1 cellular context compared by ENCODE assay signal in the genomic region with DNA sequence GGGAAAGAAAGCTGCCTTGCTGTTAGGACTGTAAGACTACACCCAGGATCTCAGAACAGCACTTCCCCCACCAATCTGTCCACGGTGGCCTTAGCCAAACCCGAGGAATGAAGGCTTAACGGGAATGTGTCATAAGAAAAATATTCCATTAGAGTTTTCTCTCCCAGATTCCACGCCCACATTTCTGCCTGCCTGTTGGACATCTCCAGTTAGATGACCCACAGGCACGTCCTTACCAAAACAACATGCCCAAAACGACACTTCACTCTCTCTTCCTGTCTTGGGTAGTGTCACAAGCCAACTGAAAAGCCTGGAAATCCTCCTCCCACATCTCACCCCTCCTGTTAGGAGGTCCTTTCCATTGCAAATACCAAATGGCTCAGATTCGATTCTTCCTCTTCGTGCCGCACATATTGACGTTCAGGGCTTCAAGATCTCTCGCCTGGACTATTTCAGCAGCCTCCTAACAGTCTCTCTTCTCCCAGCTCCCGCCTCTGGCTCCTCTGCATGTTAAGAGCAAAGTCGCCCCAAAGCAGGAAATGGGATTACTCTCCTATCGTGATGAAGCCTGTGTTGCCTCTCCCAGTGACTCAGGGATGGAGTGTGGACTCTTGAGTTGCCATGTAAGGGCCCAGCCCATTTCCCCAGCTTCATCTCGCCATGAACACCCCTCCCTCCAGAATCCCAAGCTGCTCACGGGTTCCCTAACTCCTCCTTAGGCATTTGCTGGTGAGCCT.
TF ChIP-seq lines count a peak whose summit lies in the region.

No MANE protein-coding gene starts in this region.

TF ChIP-seq in SK-N-SH, 30 proteins besides CTCF, POLR2A, EP300 and RAD21 (continued from another document):
- peak; percentile 19 for TF ChIP-seq CHD2 (IDR thresholded peaks at IDR 0.05; ENCODE audit: low read length, partially characterized antibody)
- TF ChIP-seq TEAD4 (IDR thresholded peaks at IDR 0.05; ENCODE audit: borderline replicate concordance, insufficient read depth) = peak; percentile 87
- TF ChIP-seq EZH2phosphoT487 (IDR thresholded peaks at IDR 0.05; ENCODE audit: borderline replicate concordance, low read depth) = no peak
- TF ChIP-seq, protein P1, sequence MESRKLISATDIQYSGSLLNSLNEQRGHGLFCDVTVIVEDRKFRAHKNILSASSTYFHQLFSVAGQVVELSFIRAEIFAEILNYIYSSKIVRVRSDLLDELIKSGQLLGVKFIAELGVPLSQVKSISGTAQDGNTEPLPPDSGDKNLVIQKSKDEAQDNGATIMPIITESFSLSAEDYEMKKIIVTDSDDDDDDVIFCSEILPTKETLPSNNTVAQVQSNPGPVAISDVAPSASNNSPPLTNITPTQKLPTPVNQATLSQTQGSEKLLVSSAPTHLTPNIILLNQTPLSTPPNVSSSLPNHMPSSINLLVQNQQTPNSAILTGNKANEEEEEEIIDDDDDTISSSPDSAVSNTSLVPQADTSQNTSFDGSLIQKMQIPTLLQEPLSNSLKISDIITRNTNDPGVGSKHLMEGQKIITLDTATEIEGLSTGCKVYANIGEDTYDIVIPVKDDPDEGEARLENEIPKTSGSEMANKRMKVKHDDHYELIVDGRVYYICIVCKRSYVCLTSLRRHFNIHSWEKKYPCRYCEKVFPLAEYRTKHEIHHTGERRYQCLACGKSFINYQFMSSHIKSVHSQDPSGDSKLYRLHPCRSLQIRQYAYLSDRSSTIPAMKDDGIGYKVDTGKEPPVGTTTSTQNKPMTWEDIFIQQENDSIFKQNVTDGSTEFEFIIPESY (IDR thresholded peaks at IDR 0.05; ENCODE audit: borderline replicate concordance, low read depth) = peak; percentile 34; the same call in 1 of the 2 replicates
- TF ChIP-seq, protein P2, sequence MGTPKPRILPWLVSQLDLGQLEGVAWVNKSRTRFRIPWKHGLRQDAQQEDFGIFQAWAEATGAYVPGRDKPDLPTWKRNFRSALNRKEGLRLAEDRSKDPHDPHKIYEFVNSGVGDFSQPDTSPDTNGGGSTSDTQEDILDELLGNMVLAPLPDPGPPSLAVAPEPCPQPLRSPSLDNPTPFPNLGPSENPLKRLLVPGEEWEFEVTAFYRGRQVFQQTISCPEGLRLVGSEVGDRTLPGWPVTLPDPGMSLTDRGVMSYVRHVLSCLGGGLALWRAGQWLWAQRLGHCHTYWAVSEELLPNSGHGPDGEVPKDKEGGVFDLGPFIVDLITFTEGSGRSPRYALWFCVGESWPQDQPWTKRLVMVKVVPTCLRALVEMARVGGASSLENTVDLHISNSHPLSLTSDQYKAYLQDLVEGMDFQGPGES (IDR thresholded peaks at IDR 0.05; ENCODE audit: low read depth, low read length) = no peak
- no peak for TF ChIP-seq RFX5 (IDR thresholded peaks at IDR 0.05; ENCODE audit: low read length)
- peak; percentile 73; the same call in 1 of the 2 replicates for TF ChIP-seq FOXM1 (IDR thresholded peaks at IDR 0.05; ENCODE audit: low read depth)
- TF ChIP-seq RXRA (IDR thresholded peaks at IDR 0.05; ENCODE audit: borderline replicate concordance, low read depth) = no peak; the same call in 1 of the 2 replicates
- no peak for TF ChIP-seq MXI1 (IDR thresholded peaks at IDR 0.05; ENCODE audit: low read depth, low read length)
- TF ChIP-seq JUND (IDR thresholded peaks at IDR 0.05) = peak; percentile 97
- TF ChIP-seq TCF12 (IDR thresholded peaks at IDR 0.05) = peak; percentile 94
- TF ChIP-seq, protein P3, sequence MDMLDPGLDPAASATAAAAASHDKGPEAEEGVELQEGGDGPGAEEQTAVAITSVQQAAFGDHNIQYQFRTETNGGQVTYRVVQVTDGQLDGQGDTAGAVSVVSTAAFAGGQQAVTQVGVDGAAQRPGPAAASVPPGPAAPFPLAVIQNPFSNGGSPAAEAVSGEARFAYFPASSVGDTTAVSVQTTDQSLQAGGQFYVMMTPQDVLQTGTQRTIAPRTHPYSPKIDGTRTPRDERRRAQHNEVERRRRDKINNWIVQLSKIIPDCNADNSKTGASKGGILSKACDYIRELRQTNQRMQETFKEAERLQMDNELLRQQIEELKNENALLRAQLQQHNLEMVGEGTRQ (IDR thresholded peaks at IDR 0.05; ENCODE audit: borderline replicate concordance, low read depth, low read length) = no peak
- TF ChIP-seq MEF2A (IDR thresholded peaks at IDR 0.05; ENCODE audit: borderline replicate concordance, low read depth) = peak; percentile 44; the same call in 1 of the 2 replicates
- TF ChIP-seq SIN3A (IDR thresholded peaks at IDR 0.05; ENCODE audit: borderline replicate concordance, low read depth, low read length) = peak; percentile 78; the same call in 1 of the 2 replicates
- TF ChIP-seq, protein P4, sequence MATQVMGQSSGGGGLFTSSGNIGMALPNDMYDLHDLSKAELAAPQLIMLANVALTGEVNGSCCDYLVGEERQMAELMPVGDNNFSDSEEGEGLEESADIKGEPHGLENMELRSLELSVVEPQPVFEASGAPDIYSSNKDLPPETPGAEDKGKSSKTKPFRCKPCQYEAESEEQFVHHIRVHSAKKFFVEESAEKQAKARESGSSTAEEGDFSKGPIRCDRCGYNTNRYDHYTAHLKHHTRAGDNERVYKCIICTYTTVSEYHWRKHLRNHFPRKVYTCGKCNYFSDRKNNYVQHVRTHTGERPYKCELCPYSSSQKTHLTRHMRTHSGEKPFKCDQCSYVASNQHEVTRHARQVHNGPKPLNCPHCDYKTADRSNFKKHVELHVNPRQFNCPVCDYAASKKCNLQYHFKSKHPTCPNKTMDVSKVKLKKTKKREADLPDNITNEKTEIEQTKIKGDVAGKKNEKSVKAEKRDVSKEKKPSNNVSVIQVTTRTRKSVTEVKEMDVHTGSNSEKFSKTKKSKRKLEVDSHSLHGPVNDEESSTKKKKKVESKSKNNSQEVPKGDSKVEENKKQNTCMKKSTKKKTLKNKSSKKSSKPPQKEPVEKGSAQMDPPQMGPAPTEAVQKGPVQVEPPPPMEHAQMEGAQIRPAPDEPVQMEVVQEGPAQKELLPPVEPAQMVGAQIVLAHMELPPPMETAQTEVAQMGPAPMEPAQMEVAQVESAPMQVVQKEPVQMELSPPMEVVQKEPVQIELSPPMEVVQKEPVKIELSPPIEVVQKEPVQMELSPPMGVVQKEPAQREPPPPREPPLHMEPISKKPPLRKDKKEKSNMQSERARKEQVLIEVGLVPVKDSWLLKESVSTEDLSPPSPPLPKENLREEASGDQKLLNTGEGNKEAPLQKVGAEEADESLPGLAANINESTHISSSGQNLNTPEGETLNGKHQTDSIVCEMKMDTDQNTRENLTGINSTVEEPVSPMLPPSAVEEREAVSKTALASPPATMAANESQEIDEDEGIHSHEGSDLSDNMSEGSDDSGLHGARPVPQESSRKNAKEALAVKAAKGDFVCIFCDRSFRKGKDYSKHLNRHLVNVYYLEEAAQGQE (IDR thresholded peaks at IDR 0.05; ENCODE audit: low read depth, low read length) = peak; percentile 22; the same call in 1 of the 2 replicates
- TF ChIP-seq YY1 (IDR thresholded peaks at IDR 0.05; ENCODE audit: low read depth) = no peak
- peak; percentile 92 for TF ChIP-seq NFIC (IDR thresholded peaks at IDR 0.05; ENCODE audit: borderline replicate concordance)
